19 cellular contexts compared by ENCODE assay signal in genomic region chr17:65196617-65197016, GRCh38.
"Had no signal": no experiment of that assay in that cellular context is flagged by ENCODE, and none has a peak within 500 bp of the region (broad histone marks: within the 10 kb centered on the region; RNA-seq: fewer than 3 reads in every experiment).

No MANE protein-coding gene starts in this region.

- ATAC-seq: activated T-cell treated with anti-CD3 and anti-CD28 coated beads, Interleukin-2, amount 50 U/mL, for 4 hours; heart left ventricle; left cardiac atrium; mucosa of descending colon; stimulated activated naive CD8-positive, alpha-beta T cell treated with anti-CD3 and anti-CD28 coated beads, Interleukin-15, amount 100 ng/mL, for 72 hours; T-cell had no signal

- H3K4me1 ChIP-seq: heart left ventricle, tibial artery had no signal

- H3K27ac ChIP-seq: heart left ventricle, tibial artery, VCaP had no signal

- H3K27ac Mint-ChIP-seq: activated naive CD8-positive, alpha-beta T cell treated with anti-CD3 and anti-CD28 coated beads, Interleukin-2, amount 10 ng/mL, durations not matched to agents 7 days and 5 days; memory B cell; progenitor cell of endocrine pancreas; stimulated activated naive CD8-positive, alpha-beta T cell treated with anti-CD3 and anti-CD28 coated beads, Interleukin-15, amount 100 ng/mL, for 72 hours; T-cell; T-helper 2 cell treated with Interferon-gamma antibody and Interleukin-4, amounts not matched to agents 5 μg/mL and 100 μg/mL, for 36 hours had no signal

- H3K36me3 ChIP-seq: heart left ventricle, tibial artery had no signal

- H3K27me3 ChIP-seq: heart left ventricle, tibial artery had no signal

- H3K4me3 Mint-ChIP-seq: activated naive CD8-positive, alpha-beta T cell treated with anti-CD3 and anti-CD28 coated beads, Interleukin-2, amount 10 ng/mL, durations not matched to agents 7 days and 5 days; activated T-cell treated with anti-CD3 and anti-CD28 coated beads, Interleukin-2, amount 50 U/mL, for 4 hours; memory B cell; neural crest cell; stimulated activated naive CD8-positive, alpha-beta T cell treated with anti-CD3 and anti-CD28 coated beads, Interleukin-15, amount 100 ng/mL, for 72 hours; T-cell; T-helper 2 cell treated with Interferon-gamma antibody and Interleukin-4, amounts not matched to agents 5 μg/mL and 100 μg/mL, for 36 hours had no signal

- H3K27me3 Mint-ChIP-seq: memory B cell, progenitor cell of endocrine pancreas, T-cell had no signal

- DNase-seq: activated CD4-positive, alpha-beta T cell treated with anti-CD3 and anti-CD28 coated beads, Interleukin-2, amount 50 U/mL, for 4 hours; activated CD4-positive, CD25-positive, alpha-beta regulatory T cell treated with anti-CD3 and anti-CD28 coated beads, Interleukin-2, amount 50 U/mL, for 72 hours; activated CD8-positive, alpha-beta memory T cell treated with anti-CD3 and anti-CD28 coated beads, Interleukin-2, amount 50 U/mL, for 48 hours; activated naive CD4-positive, alpha-beta T cell treated with Interleukin-2 at 50 U/mL for 16 hours; activated naive CD8-positive, alpha-beta T cell treated with anti-CD3 and anti-CD28 coated beads, Interleukin-2, amount 10 ng/mL, durations not matched to agents 7 days and 5 days; activated T-cell treated with anti-CD3 and anti-CD28 coated beads, Interleukin-2, amount 50 U/mL, for 4 hours; cortex of kidney; heart left ventricle; left cardiac atrium; mucosa of descending colon; stimulated activated CD4-positive, alpha-beta T cell treated with anti-CD3 and anti-CD28 coated beads, Interleukin-4, amount 100 ng/mL, for 1 hour; stimulated activated naive CD8-positive, alpha-beta T cell treated with anti-CD3 and anti-CD28 coated beads, Interleukin-15, amount 100 ng/mL, for 72 hours; T-cell; tibial artery had no signal

- H3K9me3 ChIP-seq: heart left ventricle, mucosa of descending colon, tibial artery had no signal

- H3K9me3 Mint-ChIP-seq: activated naive CD8-positive, alpha-beta T cell treated with anti-CD3 and anti-CD28 coated beads, Interleukin-2, amount 10 ng/mL, durations not matched to agents 7 days and 5 days; activated T-cell treated with anti-CD3 and anti-CD28 coated beads, Interleukin-2, amount 50 U/mL, for 4 hours; memory B cell; neural crest cell; stimulated activated naive CD8-positive, alpha-beta T cell treated with anti-CD3 and anti-CD28 coated beads, Interleukin-15, amount 100 ng/mL, for 72 hours; T-cell; T-helper 2 cell treated with Interferon-gamma antibody and Interleukin-4, amounts not matched to agents 5 μg/mL and 100 μg/mL, for 36 hours had no signal

- H3K4me3 ChIP-seq: heart left ventricle, mucosa of descending colon, tibial artery had no signal

- H3K36me3 Mint-ChIP-seq: activated naive CD8-positive, alpha-beta T cell treated with anti-CD3 and anti-CD28 coated beads, Interleukin-2, amount 10 ng/mL, durations not matched to agents 7 days and 5 days; memory B cell; T-cell had no signal
